Comparison of ENCODE assay signal across 18 cellular contexts in genomic region chr10:19892677-19893076, GRCh38.
DNase-seq lines count a peak whose midpoint lies in the region; TF ChIP-seq lines count a peak whose summit lies in the region.
"Had no signal": no experiment of that assay in that cellular context is flagged by ENCODE, and none has a peak within 500 bp of the region (broad histone marks: within the 10 kb centered on the region; RNA-seq: fewer than 3 reads in every experiment).

No MANE protein-coding gene starts in this region.

- BruUV-seq in A673 (replicated peaks; lab: Mats Ljungman, UMichigan): no TSS peak

- H3K27ac ChIP-seq in A673 (ENCODE audit: low read depth, low read length, poor library complexity, severe bottlenecking) (no peak overlapping the region), transverse colon (no peak overlapping the region)
- H3K27ac ChIP-seq: BLaER1, C4-2B, GM23248 had no signal

- H3K4me1 ChIP-seq in A673 (ENCODE audit: insufficient read depth, low read length, poor library complexity, severe bottlenecking) (peaks cover 33% of the 10 kb centered on the region), transverse colon (peaks cover 0 to 18% (median 2%) of the 10 kb centered on the region in 4 donors)
- H3K4me1 ChIP-seq: Caco-2 had no signal

- H3K36me3 ChIP-seq in A673 (ENCODE audit: insufficient read depth, low read length, poor library complexity, severe bottlenecking): no peaks in the 10 kb centered on the region
- no peaks in the 10 kb centered on the region for H3K36me3 ChIP-seq in transverse colon
- H3K36me3 ChIP-seq: BLaER1 had no signal

- POLR2A ChIA-PET in A673 (lab: Charles Lee; ENCODE audit: low non-redundant PET): interaction anchor here (0.6 kb wide), 1 partner anchor 266 kb away, joined by 10 read pairs; no protein-coding TSS in a partner anchor

- CTCF ChIA-PET in A673 (lab: Charles Lee): no interaction called here

- DNase-seq in globus pallidus (ENCODE audit: low spot score) (peak; percentile 66), midbrain (lab: John Stamatoyannopoulos, UW) (peak; percentile 22), superior temporal gyrus (ENCODE audit: extremely low spot score) (peak; percentile 51), A673 (ENCODE audit: low spot score) (no peak), G401 (ENCODE audit: low spot score) (no peak), transverse colon (no peak)
- DNase-seq: Caco-2; CD4-positive, CD25-positive, alpha-beta regulatory T cell; CD8-positive, alpha-beta T cell; DMS153; DND-41; GDM1; GM23248; H7; HCEC 1CT had no signal

- in situ Hi-C loops in G401 (cut with HindIII; ENCODE audit: low sequenced_read_pairs): no loop called here
- in situ Hi-C loops in transverse colon (cut with MboI; ENCODE audit: low pct_ligation_motif_present in 1 of 4, low pct_unique_long_range_greater_than_20kb in 1 of 4, low sequenced_read_pairs in 3 of 4): no loop called here

- H3K27me3 ChIP-seq in A673 (replicated peaks; ENCODE audit: insufficient read depth, low read depth, low read length, poor library complexity) (no peaks in the 10 kb centered on the region), transverse colon (no peaks in the 10 kb centered on the region)
- H3K27me3 ChIP-seq: BLaER1 had no signal

- intact Hi-C loops in A673 (cut with micrococcal nuclease; ENCODE audit: unreplicated experiment): no loop called here
- intact Hi-C loops in transverse colon (cut with DNase I; ENCODE audit: low total_unique reads): no loop called here

- TF ChIP-seq EP300 in transverse colon (IDR thresholded peaks at IDR 0.05; ENCODE audit: low read depth): no peak

- TF ChIP-seq CTCF in A673 (conservative IDR thresholded peaks at IDR 0.05; ENCODE audit: low read depth, low read length) (no peak), transverse colon (IDR thresholded peaks at IDR 0.05) (no peak)

- 57 to 70% methylated on average over 4 to 5 of the region's 5 CpGs for WGBS in transverse colon (ENCODE audit: low coverage in 1 of 2), 2 donors

- no peak for TF ChIP-seq POLR2A in transverse colon (IDR thresholded peaks at IDR 0.05)

- H3K9me3 ChIP-seq in A673 (ENCODE audit: low read depth, low read length, poor library complexity, severe bottlenecking) (no peaks in the 10 kb centered on the region), transverse colon (no peaks in the 10 kb centered on the region)
- H3K9me3 ChIP-seq: BLaER1, Caco-2 had no signal

- H3K4me3 ChIP-seq in A673 (ENCODE audit: low read depth, low read length, poor library complexity, severe bottlenecking) (no peak overlapping the region), transverse colon (no peak overlapping the region)
- H3K4me3 ChIP-seq: BLaER1, GM12878, GM23248 had no signal

Comparison
In these comparisons a context has a peak if more than half of its experiments do, and no peak if none do; other contexts are left out.
1. DNase-seq: peak in globus pallidus (single experiment), midbrain (single experiment) and superior temporal gyrus (single experiment); none in A673 (single experiment), G401 (single experiment) and transverse colon (single experiment).